21 cellular contexts compared by ENCODE assay signal in the genomic region with DNA sequence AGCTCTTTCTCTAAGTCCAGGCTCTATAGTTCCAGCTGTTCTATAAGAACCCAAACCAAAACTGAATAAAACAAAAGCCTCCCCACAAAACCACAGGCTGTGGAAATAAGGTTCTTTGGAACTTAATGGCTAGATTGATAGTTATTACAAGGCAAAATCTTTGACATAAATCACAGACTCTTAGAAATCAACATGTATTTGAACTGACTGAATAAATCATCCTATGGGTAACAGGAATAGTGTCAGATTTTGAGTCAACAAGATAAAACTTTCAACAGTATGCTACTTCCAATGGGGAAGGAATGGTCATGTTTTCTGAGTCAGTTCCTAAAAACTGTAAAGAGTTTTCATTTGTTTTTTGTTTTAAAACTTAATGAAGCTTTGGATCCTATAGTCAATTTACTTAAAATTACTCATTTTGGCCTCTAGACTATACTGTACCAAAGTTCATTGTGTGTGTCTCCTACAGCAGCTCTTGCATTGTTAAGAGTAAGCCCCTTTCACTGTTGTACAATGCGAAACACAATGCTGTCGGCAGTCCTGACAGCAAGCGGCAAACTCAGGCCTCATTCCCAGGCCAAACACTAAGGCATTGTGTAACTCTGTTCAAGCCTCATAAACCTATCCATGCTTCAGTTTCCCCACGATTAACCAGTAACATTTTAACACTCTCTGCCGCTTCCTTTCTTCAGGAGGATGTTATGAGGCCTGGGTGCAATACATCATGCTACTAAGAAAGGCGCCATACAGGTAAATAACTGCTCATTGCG.
A peak's percentile ranks its signal among the peaks of the same experiment; 100 is the strongest.
DNase-seq lines count a peak whose midpoint lies in the region; FAIRE-seq and TF ChIP-seq lines count a peak whose summit lies in the region.
"Had no signal": no experiment of that assay in that cellular context is flagged by ENCODE, and none has a peak within 500 bp of the region (broad histone marks: within the 10 kb centered on the region; RNA-seq: fewer than 3 reads in every experiment).

No MANE protein-coding gene starts in this region.

- peaks cover 17% of the 10 kb centered on the region for H4K20me1 ChIP-seq in neural progenitor cell (ENCODE audit: low read depth)

- peaks cover 35% of the 10 kb centered on the region for H3F3A ChIP-seq in neural progenitor cell (ENCODE audit: low read depth)

- H3K27ac ChIP-seq in neural progenitor cell (no peak overlapping the region), small intestine (ENCODE audit: low read depth in 1 of 2, low read length in 1 of 2) (no peak overlapping the region)

- peaks cover 2% of the 10 kb centered on the region for H3K27me3 Mint-ChIP-seq in neural progenitor cell (ENCODE audit: insufficient read depth, low read depth)
- H3K27me3 Mint-ChIP-seq: B cell had no signal

- WGBS in small intestine, 3 donors, result 90 to 93% (median 92%) methylated on average over 7 of the region's 7 CpGs

- no peak overlapping the region for H3K9ac ChIP-seq in neural progenitor cell

- H3K4me3 ChIP-seq in neural progenitor cell, result no peak overlapping the region
- H3K4me3 ChIP-seq in small intestine (ENCODE audit: low read depth in 1 of 2, low read length in 2 of 2), result no peak overlapping the region

- no peak for TF ChIP-seq CTCF in neural progenitor cell (IDR thresholded peaks at IDR 0.05)

- peaks cover 9% of the 10 kb centered on the region for H3K9me3 Mint-ChIP-seq in neural progenitor cell
- H3K9me3 Mint-ChIP-seq: HFFc6 had no signal

- H3K36me3 ChIP-seq in neural progenitor cell (peaks cover 3% of the 10 kb centered on the region), small intestine (ENCODE audit: control insufficient read depth in 2 of 2, insufficient read depth in 2 of 2, low read length in 2 of 2) (no peaks in the 10 kb centered on the region)

- H3K4me1 ChIP-seq in neural progenitor cell (peaks cover 52% of the 10 kb centered on the region), small intestine (ENCODE audit: control insufficient read depth in 2 of 2, insufficient read depth in 1 of 2, low read depth in 1 of 2, low read length in 1 of 2) (peaks cover 10 to 12% of the 10 kb centered on the region in 2 donors)

- peak; percentile 42 for DNase-seq in Ammon's horn (ENCODE audit: low spot score)
- DNase-seq in HuH-7 (ENCODE audit: low spot score), result peak; percentile 4
- DNase-seq in globus pallidus (ENCODE audit: low spot score), result peak; percentile 33
- peak; percentile 86 for DNase-seq in neural progenitor cell (ENCODE audit: low spot score)
- no peak for DNase-seq in activated effector memory CD4-positive, alpha-beta T cell treated with anti-CD3 and anti-CD28 coated beads, Interleukin-2, amount 50 U/mL, for 16 hours
- no peak for DNase-seq in stimulated activated CD4-positive, alpha-beta T cell treated with anti-CD3 and anti-CD28 coated beads, Interleukin-15, amount 100 ng/mL, for 24 hours
- no peak for DNase-seq in small intestine
- no peak for DNase-seq in RCC 7860 (ENCODE audit: low spot score)
- DNase-seq: 8988T, DMS79, HFFc6, Kasumi-1, NCI-H1417, NCI-H1694 treated with DMSO at 0.1 percent for 48 hours, NCI-H446 treated with DMSO at 0.1 percent for 48 hours, NCI-H526 treated with DMSO at 0.1 percent for 48 hours, Right ventricle myocardium superior had no signal

- H3K27ac Mint-ChIP-seq in neural progenitor cell, result peak overlapping the region; percentile 57
- H3K27ac Mint-ChIP-seq: B cell, HFFc6 had no signal

- H3K4me2 ChIP-seq in neural progenitor cell, result peak overlapping the region; percentile 56

- no peak overlapping the region for H2AFZ ChIP-seq in neural progenitor cell (replicated peaks)

- no peaks in the 10 kb centered on the region for H3K9me3 ChIP-seq in neural progenitor cell (ENCODE audit: low read depth)
- no peaks in the 10 kb centered on the region for H3K9me3 ChIP-seq in small intestine (ENCODE audit: control insufficient read depth, low read depth)

- FAIRE-seq in small intestine (lab: Jason Lieb, UNC), result no peak
- no peak for FAIRE-seq in RCC 7860 (lab: Jason Lieb, UNC)
- FAIRE-seq: GM12892, H1 had no signal

- peaks cover 2% of the 10 kb centered on the region for H3K36me3 Mint-ChIP-seq in neural progenitor cell
- H3K36me3 Mint-ChIP-seq: CD14-positive monocyte had no signal

- no peak overlapping the region for H3K4me3 Mint-ChIP-seq in neural progenitor cell
- H3K4me3 Mint-ChIP-seq: B cell, CD14-positive monocyte, HFFc6 had no signal

- peaks cover 35% of the 10 kb centered on the region for H3K4me1 Mint-ChIP-seq in neural progenitor cell

- H3K27me3 ChIP-seq in neural progenitor cell, result no peaks in the 10 kb centered on the region
- H3K27me3 ChIP-seq in small intestine (ENCODE audit: control insufficient read depth in 2 of 2, insufficient read depth in 2 of 2, low read length in 2 of 2), result no peaks in the 10 kb centered on the region

- peaks cover 8% of the 10 kb centered on the region for H3K79me2 ChIP-seq in neural progenitor cell (ENCODE audit: low read depth)

Comparison
In these comparisons a context has a peak if more than half of its experiments do, and no peak if none do; other contexts are left out.
1. DNase-seq: peak in Ammon's horn (single experiment), HuH-7 (single experiment), globus pallidus (single experiment) and neural progenitor cell (single experiment); none in activated effector memory CD4-positive, alpha-beta T cell treated with anti-CD3 and anti-CD28 coated beads, Interleukin-2, amount 50 U/mL, for 16 hours (single experiment), stimulated activated CD4-positive, alpha-beta T cell treated with anti-CD3 and anti-CD28 coated beads, Interleukin-15, amount 100 ng/mL, for 24 hours (single experiment), small intestine (single experiment) and RCC 7860 (single experiment).